Comparison of ENCODE assay signal across 1 cellular context in genomic region chr5:150557507-150557872, GRCh38.
A peak's percentile ranks its signal among the peaks of the same experiment; 100 is the strongest.
TF ChIP-seq lines count a peak whose summit lies in the region.

No MANE protein-coding gene starts in this region.

TF ChIP-seq in H1, 55 proteins besides CTCF, POLR2A, EP300 and RAD21 (continued from another document):
- TF ChIP-seq RBBP5 (IDR thresholded peaks at IDR 0.05; ENCODE audit: borderline replicate concordance, low read depth, low read length) (no peak), EGR1 (IDR thresholded peaks at IDR 0.05; ENCODE audit: borderline replicate concordance, low read depth, low read length) (peak; percentile 48; the same call in 1 of the 2 replicates), KDM5A (IDR thresholded peaks at IDR 0.05; ENCODE audit: low read length) (no peak), CREB1 (IDR thresholded peaks at IDR 0.05) (no peak), ZNF274 (IDR thresholded peaks at IDR 0.05; ENCODE audit: borderline replicate concordance, extremely low read depth, low read length) (no peak)
